Comparison of ENCODE assay signal across 15 cellular contexts in genomic region chr5:136166909-136167308, GRCh38. TPM values are rescaled to one million over a fixed set of nuclear protein-coding genes. Genes with fewer than 3 reads are reported as not detected.
DNase-seq lines count a peak whose midpoint lies in the region; ATAC-seq, FAIRE-seq and TF ChIP-seq lines count a peak whose summit lies in the region.
"Had no signal": no experiment of that assay in that cellular context is flagged by ENCODE, and none has a peak within 500 bp of the region (broad histone marks: within the 10 kb centered on the region; RNA-seq: fewer than 3 reads in every experiment).

No MANE protein-coding gene starts in this region.

- no peaks in the 10 kb centered on the region for H3K27me3 Mint-ChIP-seq in stimulated activated memory B cell treated with anti-CD40 and anti-IgM and Interleukin-4, amounts not matched to agents 10 μg/mL and 1 μg/mL and 100 μg/mL, for 72 hours
- H3K27me3 Mint-ChIP-seq in CD4-positive, alpha-beta memory T cell = no peaks in the 10 kb centered on the region
- H3K27me3 Mint-ChIP-seq in Calu3 (ENCODE audit: unreplicated experiment) = no peaks in the 10 kb centered on the region
- no peaks in the 10 kb centered on the region for H3K27me3 Mint-ChIP-seq in endodermal cell (ENCODE audit: insufficient read depth)

- intact Hi-C loops in CD4-positive, alpha-beta memory T cell (cut with micrococcal nuclease) = no loop called here
- intact Hi-C loops in Calu3 (cut with micrococcal nuclease; ENCODE audit: unreplicated experiment) = no loop called here

- no peak for TF ChIP-seq CTCF in Calu3 (IDR thresholded peaks at IDR 0.05; ENCODE audit: unreplicated experiment)
- no peak for TF ChIP-seq CTCF in endodermal cell (conservative IDR thresholded peaks at IDR 0.05)

- peaks cover 61% of the 10 kb centered on the region for H3K36me3 Mint-ChIP-seq in stimulated activated memory B cell treated with anti-CD40 and anti-IgM and Interleukin-4, amounts not matched to agents 10 μg/mL and 1 μg/mL and 100 μg/mL, for 72 hours
- H3K36me3 Mint-ChIP-seq in CD4-positive, alpha-beta memory T cell = peaks cover 17 to 24% of the 10 kb centered on the region in 2 donors
- H3K36me3 Mint-ChIP-seq in Calu3 (ENCODE audit: insufficient read depth, unreplicated experiment) (peaks cover 42% of the 10 kb centered on the region), endodermal cell (ENCODE audit: low read depth) (peaks cover 49% of the 10 kb centered on the region)

- POLR2A ChIA-PET in CD4-positive, alpha-beta memory T cell (lab: Charles Lee; ENCODE audit: partially characterized antibody) = no interaction called here

- H3K27ac Mint-ChIP-seq in stimulated activated memory B cell treated with anti-CD40 and anti-IgM and Interleukin-4, amounts not matched to agents 10 μg/mL and 1 μg/mL and 100 μg/mL, for 72 hours = peak overlapping the region; percentile 60
- no peak overlapping the region for H3K27ac Mint-ChIP-seq in CD4-positive, alpha-beta memory T cell
- H3K27ac Mint-ChIP-seq in Calu3 (ENCODE audit: unreplicated experiment) (no peak overlapping the region), endodermal cell (no peak overlapping the region)
- H3K27ac Mint-ChIP-seq: neural progenitor cell had no signal

- FAIRE-seq in GM19239 (lab: Jason Lieb, UNC) = peak; percentile 92

- DNase-seq in GM19239 (ENCODE audit: insufficient read length, low spot score) (no peak), Calu3 (no peak), endodermal cell (no peak)
- no peak for DNase-seq in CD4-positive, alpha-beta memory T cell
- DNase-seq: amygdala; H9; IMR-90; left cardiac atrium; stimulated activated CD8-positive, alpha-beta memory T cell treated with anti-CD3 and anti-CD28 coated beads, Interleukin-4, amount 100 ng/mL, for 48 hours had no signal

- no TSS peak for BruUV-seq in Calu3 (replicated peaks; lab: Mats Ljungman, UMichigan)

- ATAC-seq in HG02610 (IDR thresholded peaks at IDR 0.05; ENCODE audit: unreplicated experiment) (peak; percentile 79), HG03439 (IDR thresholded peaks at IDR 0.05; ENCODE audit: unreplicated experiment) (peak; percentile 52)
- peak; percentile 54 for ATAC-seq in stimulated activated memory B cell treated with anti-CD40 and anti-IgM and Interleukin-4, amounts not matched to agents 10 μg/mL and 1 μg/mL and 100 μg/mL, for 72 hours
- ATAC-seq: gastroesophageal sphincter, left cardiac atrium, Panc1 had no signal

- no peaks in the 10 kb centered on the region for H3K4me1 ChIP-seq in CD4-positive, alpha-beta memory T cell (ENCODE audit: insufficient read depth, low read length)
- H3K4me1 ChIP-seq in endodermal cell (ENCODE audit: control insufficient read depth, insufficient read depth, low read length) = no peaks in the 10 kb centered on the region
- H3K4me1 ChIP-seq: neural progenitor cell had no signal

- WGBS in endodermal cell (ENCODE audit: insufficient coverage in 1 of 2, insufficient read length in 1 of 2), 2 experiments = 92 to 93% methylated on average over 4 of the region's 4 CpGs

- H3K27me3 ChIP-seq in CD4-positive, alpha-beta memory T cell (ENCODE audit: insufficient read depth, low read length) = no peaks in the 10 kb centered on the region
- no peaks in the 10 kb centered on the region for H3K27me3 ChIP-seq in endodermal cell (ENCODE audit: control insufficient read depth, insufficient read depth, low read length, poor library complexity, severe bottlenecking)
- H3K27me3 ChIP-seq: gastroesophageal sphincter, neural progenitor cell had no signal

- H3K4me3 ChIP-seq in CD4-positive, alpha-beta memory T cell (ENCODE audit: low read length in 2 of 2) = no peak overlapping the region
- no peak overlapping the region for H3K4me3 ChIP-seq in endodermal cell (ENCODE audit: low read length)
- H3K4me3 ChIP-seq: gastroesophageal sphincter, neural progenitor cell had no signal

- H3K4me3 Mint-ChIP-seq in stimulated activated memory B cell treated with anti-CD40 and anti-IgM and Interleukin-4, amounts not matched to agents 10 μg/mL and 1 μg/mL and 100 μg/mL, for 72 hours = no peak overlapping the region
- no peak overlapping the region for H3K4me3 Mint-ChIP-seq in CD4-positive, alpha-beta memory T cell
- H3K4me3 Mint-ChIP-seq in Calu3 (ENCODE audit: low read depth, unreplicated experiment) (no peak overlapping the region), endodermal cell (no peak overlapping the region)
- H3K4me3 Mint-ChIP-seq: H9, neural progenitor cell had no signal

- H3K9ac ChIP-seq in endodermal cell (ENCODE audit: extremely low read depth, low read length, poor library complexity, severe bottlenecking) = no peak overlapping the region
- H3K9ac ChIP-seq: neural progenitor cell had no signal

- H3K4me1 Mint-ChIP-seq in stimulated activated memory B cell treated with anti-CD40 and anti-IgM and Interleukin-4, amounts not matched to agents 10 μg/mL and 1 μg/mL and 100 μg/mL, for 72 hours = peaks cover 17% of the 10 kb centered on the region
- peaks cover 0 to 6% (median under 1%) of the 10 kb centered on the region in 4 donors for H3K4me1 Mint-ChIP-seq in CD4-positive, alpha-beta memory T cell
- H3K4me1 Mint-ChIP-seq in Calu3 (ENCODE audit: low read depth, unreplicated experiment) (no peaks in the 10 kb centered on the region), endodermal cell (peaks cover 3% of the 10 kb centered on the region)
- H3K4me1 Mint-ChIP-seq: H9 had no signal

- H3K27ac ChIP-seq in CD4-positive, alpha-beta memory T cell (ENCODE audit: low read depth, low read length) = no peak overlapping the region
- no peak overlapping the region for H3K27ac ChIP-seq in endodermal cell (ENCODE audit: low read depth, low read length)
- H3K27ac ChIP-seq: gastroesophageal sphincter, neural progenitor cell had no signal

- H3K9me3 Mint-ChIP-seq in stimulated activated memory B cell treated with anti-CD40 and anti-IgM and Interleukin-4, amounts not matched to agents 10 μg/mL and 1 μg/mL and 100 μg/mL, for 72 hours = no peaks in the 10 kb centered on the region
- peaks cover 0 to 1% (median 0%) of the 10 kb centered on the region in 8 donors for H3K9me3 Mint-ChIP-seq in CD4-positive, alpha-beta memory T cell
- H3K9me3 Mint-ChIP-seq in Calu3 (ENCODE audit: low read depth, unreplicated experiment) = no peaks in the 10 kb centered on the region
- no peaks in the 10 kb centered on the region for H3K9me3 Mint-ChIP-seq in endodermal cell
- H3K9me3 Mint-ChIP-seq: H9, neural progenitor cell had no signal

- H3K36me3 ChIP-seq in CD4-positive, alpha-beta memory T cell (ENCODE audit: insufficient read depth, low read length) = no peaks in the 10 kb centered on the region
- peaks cover 85% of the 10 kb centered on the region for H3K36me3 ChIP-seq in endodermal cell (ENCODE audit: control insufficient read depth, insufficient read depth, low read length)

- CTCF ChIA-PET in CD4-positive, alpha-beta memory T cell (lab: Charles Lee; ENCODE audit: partially characterized antibody) = no interaction called here
- CTCF ChIA-PET in Calu3 (lab: Charles Lee) = no interaction called here

- H3K9me3 ChIP-seq in CD4-positive, alpha-beta memory T cell (ENCODE audit: control insufficient read depth in 1 of 2, low read length in 2 of 2) = no peaks in the 10 kb centered on the region
- H3K9me3 ChIP-seq in endodermal cell (ENCODE audit: control insufficient read depth, low read length) = no peaks in the 10 kb centered on the region
- H3K9me3 ChIP-seq: gastroesophageal sphincter had no signal

RNA-seq across cellular contexts. Expression of gene SMIM32, which starts 26.1 kb away (rescaled TPM):
- not detected for total RNA-seq in CD4-positive, alpha-beta memory T cell
- not detected for polyA plus RNA-seq in CD4-positive, alpha-beta memory T cell
- total RNA-seq in Calu3 (2022) (0.37 and 0.42 TPM in 2 replicates), endodermal cell (under 1 TPM; 0.15 to 0.20 TPM)
- 0.75 TPM for polyA plus RNA-seq in endodermal cell (2013, experiment 1 of 2)
- polyA plus RNA-seq in endodermal cell (2013, experiment 2 of 2) = 0.62 TPM
- total RNA-seq: gastroesophageal sphincter, H9, IMR-90, left cardiac atrium had no signal
- polyA plus RNA-seq: IMR-90 had no signal

RNA-seq across cellular contexts. Expression of gene SMAD5, which starts 34.3 kb away (rescaled TPM):
- total RNA-seq in CD4-positive, alpha-beta memory T cell = 10 to 100 TPM; 25.7 to 27.3 TPM
- 10 to 100 TPM; 13.6 to 13.8 TPM for polyA plus RNA-seq in CD4-positive, alpha-beta memory T cell
- total RNA-seq in Calu3 (2022) (93.1 and 94.2 TPM in 2 replicates), endodermal cell (100 to 1,000 TPM in 1 of 2 donors, 10 to 100 TPM in 1; 97.8 to 105 TPM)
- polyA plus RNA-seq in endodermal cell (2013, experiment 1 of 2) = 49.3 TPM
- 44.8 TPM for polyA plus RNA-seq in endodermal cell (2013, experiment 2 of 2)
